In the genomic region with DNA sequence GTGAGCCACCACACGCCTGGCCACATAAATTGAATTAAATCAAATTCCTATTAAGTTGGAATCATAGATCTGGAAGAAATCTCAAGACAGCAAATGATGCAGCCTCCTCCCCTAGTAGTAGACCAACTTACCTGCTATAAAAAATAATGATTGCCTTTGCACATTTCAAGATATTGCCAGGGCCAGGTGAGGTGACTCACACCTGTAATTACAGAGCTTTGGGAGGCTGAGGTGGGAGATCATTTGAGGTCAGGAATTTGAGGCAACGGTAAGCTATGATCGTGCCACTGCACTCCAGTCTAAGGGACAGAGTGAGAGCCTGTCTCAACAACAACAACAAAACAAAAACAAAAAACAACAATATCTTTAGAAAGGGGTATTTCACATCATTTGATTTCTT, we compare ENCODE assay signal across 23 cellular contexts.
"Had no signal": no experiment of that assay in that cellular context is flagged by ENCODE, and none has a peak within 500 bp of the region (broad histone marks: within the 10 kb centered on the region; RNA-seq: fewer than 3 reads in every experiment).

No MANE protein-coding gene starts in this region.

- H3K36me3 Mint-ChIP-seq: activated naive CD8-positive, alpha-beta T cell treated with anti-CD3 and anti-CD28 coated beads, Interleukin-2, amount 10 ng/mL, durations not matched to agents 7 days and 5 days had no signal

- H3K27ac Mint-ChIP-seq: activated CD8-positive, alpha-beta T cell treated with anti-CD3 and anti-CD28 coated beads for 36 hours; activated naive CD8-positive, alpha-beta T cell treated with anti-CD3 and anti-CD28 coated beads, Interleukin-2, amount 10 ng/mL, durations not matched to agents 7 days and 5 days; activated T-cell treated with anti-CD3 and anti-CD28 coated beads, Interleukin-2, amount 50 U/mL, for 72 hours; activated T-helper 2 cell treated with anti-CD3 and anti-CD28 coated beads, Interferon-gamma antibody, Interleukin-2, Interleukin-4, amounts not matched to agents 10 μg/mL and 5 μg/mL and 100 μg/mL, durations not matched to agents 14 hours and 24 hours and 36 hours; T-helper 1 cell treated with Interleukin-12 subunit alpha and Interleukin-12 subunit beta and Interleukin-4 antibody, amounts not matched to agents 30 μg/mL and 1 μg/mL, for 36 hours had no signal

- H3K36me3 ChIP-seq: adrenal gland, breast epithelium had no signal

- H3K9me3 Mint-ChIP-seq: activated CD8-positive, alpha-beta T cell treated with anti-CD3 and anti-CD28 coated beads for 36 hours; activated naive CD8-positive, alpha-beta T cell treated with anti-CD3 and anti-CD28 coated beads, Interleukin-2, amount 10 ng/mL, durations not matched to agents 7 days and 5 days; activated T-cell treated with anti-CD3 and anti-CD28 coated beads, Interleukin-2, amount 50 U/mL, for 72 hours; activated T-helper 2 cell treated with anti-CD3 and anti-CD28 coated beads, Interferon-gamma antibody, Interleukin-2, Interleukin-4, amounts not matched to agents 10 μg/mL and 5 μg/mL and 100 μg/mL, durations not matched to agents 14 hours and 24 hours and 36 hours; T-helper 1 cell treated with Interleukin-12 subunit alpha and Interleukin-12 subunit beta and Interleukin-4 antibody, amounts not matched to agents 30 μg/mL and 1 μg/mL, for 36 hours had no signal

- H3K4me1 ChIP-seq: adrenal gland, breast epithelium had no signal

- H3K4me1 Mint-ChIP-seq: activated naive CD8-positive, alpha-beta T cell treated with anti-CD3 and anti-CD28 coated beads, Interleukin-2, amount 10 ng/mL, durations not matched to agents 7 days and 5 days had no signal

- H3K4me3 Mint-ChIP-seq: activated CD8-positive, alpha-beta T cell treated with anti-CD3 and anti-CD28 coated beads for 36 hours; activated naive CD8-positive, alpha-beta T cell treated with anti-CD3 and anti-CD28 coated beads, Interleukin-2, amount 10 ng/mL, durations not matched to agents 7 days and 5 days; activated T-cell treated with anti-CD3 and anti-CD28 coated beads, Interleukin-2, amount 50 U/mL, for 72 hours; T-helper 1 cell treated with Interleukin-12 subunit alpha and Interleukin-12 subunit beta and Interleukin-4 antibody, amounts not matched to agents 30 μg/mL and 1 μg/mL, for 36 hours had no signal

- ATAC-seq: activated CD4-positive, CD25-positive, alpha-beta regulatory T cell treated with anti-CD3 and anti-CD28 coated beads, Interleukin-2, amount 50 U/mL, for 24 hours; activated CD8-positive, alpha-beta T cell treated with anti-CD3 and anti-CD28 coated beads for 36 hours; activated T-cell treated with anti-CD3 and anti-CD28 coated beads, Interleukin-2, amount 50 U/mL, for 72 hours; PC-3 had no signal

- H3K27ac ChIP-seq: adrenal gland, breast epithelium had no signal

- H3K27me3 ChIP-seq: adrenal gland, breast epithelium had no signal

- H3K9me3 ChIP-seq: adrenal gland, breast epithelium had no signal

- H3K4me3 ChIP-seq: adrenal gland, breast epithelium had no signal

- FAIRE-seq: RCC 7860 had no signal

- DNase-seq: activated CD4-positive, alpha-beta T cell treated with anti-CD3 and anti-CD28 coated beads for 4 hours; activated CD8-positive, alpha-beta memory T cell treated with anti-CD3 and anti-CD28 coated beads, Interleukin-2, amount 50 U/mL, for 4 hours; activated CD8-positive, alpha-beta T cell treated with anti-CD3 and anti-CD28 coated beads for 36 hours; activated naive CD4-positive, alpha-beta T cell treated with anti-CD3 and anti-CD28 coated beads, Interleukin-2, amount 50 U/mL, for 16 hours; activated naive CD8-positive, alpha-beta T cell treated with anti-CD3 and anti-CD28 coated beads, Interleukin-2, amount 10 ng/mL, durations not matched to agents 7 days and 5 days; activated T-cell treated with anti-CD3 and anti-CD28 coated beads, Interleukin-2, amount 50 U/mL, for 72 hours; adrenal gland; aorta; central memory CD4-positive, alpha-beta T cell; NCI-H1092; NCI-H1930; NCI-H2107; NCI-H2171 treated with DMSO at 0.1 percent for 48 hours; NCI-H226; NCI-H510A; NCI-H526 treated with DMSO at 0.1 percent for 48 hours; PC-3; SHP77 treated with DMSO at 0.1 percent for 48 hours had no signal
